Comparison of ENCODE assay signal across 31 cellular contexts in genomic region chr5:122629278-122629677, GRCh38.
"Had no signal": no experiment of that assay in that cellular context is flagged by ENCODE, and none has a peak within 500 bp of the region (broad histone marks: within the 10 kb centered on the region; RNA-seq: fewer than 3 reads in every experiment).

No MANE protein-coding gene starts in this region.

- H3K27ac ChIP-seq: ascending aorta, cardiac muscle cell, VCaP had no signal

- H3K9me3 ChIP-seq: ascending aorta had no signal

- H3K27me3 ChIP-seq: ascending aorta, cardiac muscle cell had no signal

- FAIRE-seq: bronchial epithelial cell, TTC549 had no signal

- DNase-seq: activated B cell treated with CpG ODN at 0.5 μM for 24 hours; activated CD4-positive, alpha-beta memory T cell treated with anti-CD3 and anti-CD28 coated beads for 36 hours; activated CD4-positive, alpha-beta T cell treated with anti-CD3 and anti-CD28 coated beads for 4 hours; activated CD4-positive, alpha-beta T cell treated with anti-CD3 and anti-CD28 coated beads, Interleukin-2, amount 10 ng/mL, durations not matched to agents 24 days and 14 days; activated CD4-positive, alpha-beta T cell treated with anti-CD3 and anti-CD28 coated beads, Interleukin-2, amount 50 U/mL, for 1 hour; activated CD4-positive, alpha-beta T cell treated with anti-CD3 and anti-CD28 coated beads, Interleukin-2, amount 50 U/mL, for 4 hours; activated CD4-positive, CD25-positive, alpha-beta regulatory T cell treated with anti-CD3 and anti-CD28 coated beads, Interleukin-2, amount 50 U/mL, for 72 hours; activated CD8-positive, alpha-beta memory T cell treated with anti-CD3 and anti-CD28 coated beads for 24 hours; activated CD8-positive, alpha-beta memory T cell treated with anti-CD3 and anti-CD28 coated beads, Interleukin-2, amount 10 ng/mL, durations not matched to agents 7 days and 5 days; activated CD8-positive, alpha-beta memory T cell treated with anti-CD3 and anti-CD28 coated beads, Interleukin-2, amount 50 U/mL, for 48 hours; activated CD8-positive, alpha-beta T cell treated with anti-CD3 and anti-CD28 coated beads for 36 hours; activated effector memory CD4-positive, alpha-beta T cell treated with Interleukin-2 at 50 U/mL for 16 hours; activated gamma-delta T cell; activated naive CD4-positive, alpha-beta T cell treated with anti-CD3 and anti-CD28 coated beads, Interleukin-2, amount 10 ng/mL, durations not matched to agents 7 days and 5 days; activated naive CD4-positive, alpha-beta T cell treated with Interleukin-2 at 50 U/mL for 16 hours; activated naive CD8-positive, alpha-beta T cell treated with anti-CD3 and anti-CD28 coated beads, Interleukin-2, amount 10 ng/mL, durations not matched to agents 7 days and 5 days; activated naive CD8-positive, alpha-beta T cell treated with anti-CD3 and anti-CD28 coated beads, Interleukin-2, amount 50 U/mL, for 24 hours; activated T-cell treated with anti-CD3 and anti-CD28 coated beads, Interleukin-2, amount 50 U/mL, for 24 hours; activated T-cell treated with anti-CD3 and anti-CD28 coated beads, Interleukin-2, amount 50 U/mL, for 48 hours; amygdala; anterior cingulate cortex; caudate nucleus; cerebellar nuclear complex; T-helper 1 cell; T-helper 2 cell; T-helper 9 cell had no signal

- H3K4me3 ChIP-seq: ascending aorta, cardiac muscle cell had no signal

- ATAC-seq: activated CD8-positive, alpha-beta memory T cell treated with anti-CD3 and anti-CD28 coated beads, Interleukin-2, amount 10 ng/mL, durations not matched to agents 7 days and 5 days; activated CD8-positive, alpha-beta T cell treated with anti-CD3 and anti-CD28 coated beads for 36 hours; activated naive CD8-positive, alpha-beta T cell treated with anti-CD3 and anti-CD28 coated beads, Interleukin-2, amount 50 U/mL, for 24 hours had no signal

- H3K4me1 ChIP-seq: ascending aorta had no signal

- H3K36me3 ChIP-seq: ascending aorta, cardiac muscle cell had no signal
